8 cellular contexts compared by ENCODE assay signal in genomic region chr3:102673271-102674115, GRCh38.
DNase-seq lines count a peak whose midpoint lies in the region; ATAC-seq and TF ChIP-seq lines count a peak whose summit lies in the region.

No MANE protein-coding gene starts in this region.

- H3K36me3 ChIP-seq in duodenal mucosa (ENCODE audit: control insufficient read depth in 1 of 2, insufficient read depth in 2 of 2, low read length in 2 of 2) (no peaks in the 10 kb centered on the region), lung (ENCODE audit: control insufficient read depth in 2 of 2, insufficient read depth in 2 of 2, low read length in 2 of 2) (no peaks in the 10 kb centered on the region)

- WGBS in lung, 2 donors, result 16 to 20% methylated on average over 16 of the region's 16 CpGs

- H3K4me3 ChIP-seq in duodenal mucosa (ENCODE audit: low read depth in 1 of 2, low read length in 2 of 2), result peak overlapping the region; percentile 31 to 44
- no peak overlapping the region for H3K4me3 ChIP-seq in lung

- H3K36me3 Mint-ChIP-seq in activated CD4-positive, alpha-beta T cell treated with anti-CD3 and anti-CD28 coated beads, Interleukin-2, amount 10 ng/mL, durations not matched to agents 7 days and 5 days (ENCODE audit: low read depth), result no peaks in the 10 kb centered on the region

- H3K9me3 Mint-ChIP-seq in activated CD4-positive, alpha-beta T cell treated with anti-CD3 and anti-CD28 coated beads, Interleukin-2, amount 10 ng/mL, durations not matched to agents 7 days and 5 days, result no peaks in the 10 kb centered on the region

- H3K4me1 ChIP-seq in duodenal mucosa (ENCODE audit: control insufficient read depth in 1 of 2, insufficient read depth in 2 of 2, low read length in 2 of 2) (no peaks in the 10 kb centered on the region), lung (ENCODE audit: control insufficient read depth in 2 of 2, insufficient read depth in 2 of 2, low read length in 2 of 2) (no peaks in the 10 kb centered on the region)

- ATAC-seq in GM19351 (IDR thresholded peaks at IDR 0.05; ENCODE audit: unreplicated experiment) (peak; percentile 86), HG03469 (IDR thresholded peaks at IDR 0.05; ENCODE audit: unreplicated experiment) (peak; percentile 54), lung (ENCODE audit: insufficient read depth, low FRiP score) (peak; percentile 76)

- DNase-seq in CD1c-positive myeloid dendritic cell (ENCODE audit: extremely low spot score), result peak; percentile 48
- peak; percentile 1 for DNase-seq in NCI-H510A (lab: John Stamatoyannopoulos, UW)
- peak; percentile 59 for DNase-seq in activated CD4-positive, alpha-beta T cell treated with anti-CD3 and anti-CD28 coated beads, Interleukin-2, amount 10 ng/mL, durations not matched to agents 7 days and 5 days
- peak; percentile 47 for DNase-seq in lung (ENCODE audit: low spot score)
- peak; percentile 33 for DNase-seq in stimulated activated CD8-positive, alpha-beta memory T cell treated with anti-CD3 and anti-CD28 coated beads, Interleukin-15, amount 100 ng/mL, for 24 hours (ENCODE audit: low read depth)

- peaks cover 3% of the 10 kb centered on the region for H3K4me1 Mint-ChIP-seq in activated CD4-positive, alpha-beta T cell treated with anti-CD3 and anti-CD28 coated beads, Interleukin-2, amount 10 ng/mL, durations not matched to agents 7 days and 5 days

- CTCF ChIA-PET in activated CD4-positive, alpha-beta T cell treated with anti-CD3 and anti-CD28 coated beads, Interleukin-2, amount 10 ng/mL, durations not matched to agents 7 days and 5 days (lab: Charles Lee), result interaction anchor here (0.6 kb wide), 3 partner anchors 244 to 1727 kb away, joined by 3 to 4 read pairs (median 3); no protein-coding TSS in a partner anchor

- no peak overlapping the region for H3K27ac Mint-ChIP-seq in activated CD4-positive, alpha-beta T cell treated with anti-CD3 and anti-CD28 coated beads, Interleukin-2, amount 10 ng/mL, durations not matched to agents 7 days and 5 days

- peaks cover 2% of the 10 kb centered on the region for H3K27me3 Mint-ChIP-seq in activated CD4-positive, alpha-beta T cell treated with anti-CD3 and anti-CD28 coated beads, Interleukin-2, amount 10 ng/mL, durations not matched to agents 7 days and 5 days

- H3K9me3 ChIP-seq in duodenal mucosa (ENCODE audit: control insufficient read depth in 1 of 2, low read length in 2 of 2) (no peaks in the 10 kb centered on the region), lung (ENCODE audit: control insufficient read depth in 2 of 2, insufficient read depth in 1 of 2, low read length in 1 of 2) (no peaks in the 10 kb centered on the region)

- POLR2A ChIA-PET in activated CD4-positive, alpha-beta T cell treated with anti-CD3 and anti-CD28 coated beads, Interleukin-2, amount 10 ng/mL, durations not matched to agents 7 days and 5 days (lab: Charles Lee), result interaction anchor here (0.6 to 0.7 kb wide), 2 partner anchors 12 to 36 kb away, joined by 3 to 4 read pairs; no protein-coding TSS in a partner anchor

- H3K4me3 Mint-ChIP-seq in activated CD4-positive, alpha-beta T cell treated with anti-CD3 and anti-CD28 coated beads, Interleukin-2, amount 10 ng/mL, durations not matched to agents 7 days and 5 days, result no peak overlapping the region

- H3K27ac ChIP-seq in duodenal mucosa (ENCODE audit: low read depth, low read length) (no peak overlapping the region), lung (ENCODE audit: low read depth in 1 of 2, low read length in 1 of 2) (no peak overlapping the region)

- H3K27me3 ChIP-seq in duodenal mucosa (ENCODE audit: control insufficient read depth in 1 of 2, insufficient read depth in 2 of 2, low read length in 2 of 2) (no peaks in the 10 kb centered on the region), lung (ENCODE audit: control insufficient read depth, insufficient read depth) (no peaks in the 10 kb centered on the region)

- H3K9ac ChIP-seq in duodenal mucosa (ENCODE audit: low read depth in 1 of 2, low read length in 2 of 2), result no peak overlapping the region

- TF ChIP-seq CTCF in lung (IDR thresholded peaks at IDR 0.05; ENCODE audit: control extremely low read depth, extremely low read depth), result no peak

Comparison
In these comparisons a context has a peak if more than half of its experiments do, and no peak if none do; other contexts are left out.
1. DNase-seq: peak in every context shown above with its lines; median percentile 59 in activated CD4-positive, alpha-beta T cell treated with anti-CD3 and anti-CD28 coated beads, Interleukin-2, amount 10 ng/mL, durations not matched to agents 7 days and 5 days; 48 in CD1c-positive myeloid dendritic cell; 47 in lung; 33 in stimulated activated CD8-positive, alpha-beta memory T cell treated with anti-CD3 and anti-CD28 coated beads, Interleukin-15, amount 100 ng/mL, for 24 hours; 1 in NCI-H510A.